In genomic region chr7:93044147-93044810, GRCh38 we compare ENCODE assay signal across 10 cellular contexts.
DNase-seq lines count a peak whose midpoint lies in the region; ATAC-seq and TF ChIP-seq lines count a peak whose summit lies in the region.
"Had no signal": no experiment of that assay in that cellular context is flagged by ENCODE, and none has a peak within 500 bp of the region (broad histone marks: within the 10 kb centered on the region; RNA-seq: fewer than 3 reads in every experiment).

No MANE protein-coding gene starts in this region.

- no peak overlapping the region for H3K4me2 ChIP-seq in OCI-LY3 (ENCODE audit: low read length)

- H3K9ac ChIP-seq in OCI-LY3 (ENCODE audit: low read length): no peak overlapping the region
- no peak overlapping the region for H3K9ac ChIP-seq in endodermal cell (ENCODE audit: extremely low read depth, low read length, poor library complexity, severe bottlenecking)

- H3K36me3 ChIP-seq in OCI-LY3 (replicated peaks; ENCODE audit: low read depth, low read length) (no peaks in the 10 kb centered on the region), endodermal cell (ENCODE audit: control insufficient read depth, insufficient read depth, low read length) (no peaks in the 10 kb centered on the region)

- whole genome bisulfite sequencing in endodermal cell (ENCODE audit: insufficient coverage in 1 of 2, insufficient read length in 1 of 2), 2 experiments: 19 to 61% methylated on average over 3 to 6 of the region's 6 CpGs

- H3K4me3 Mint-ChIP-seq in endodermal cell: no peak overlapping the region
- H3K4me3 Mint-ChIP-seq in nephron progenitor cell: peak overlapping the region; percentile 11

- ATAC-seq in GM19452 (IDR thresholded peaks at IDR 0.05; ENCODE audit: unreplicated experiment) (no peak), GM21786 (IDR thresholded peaks at IDR 0.05; ENCODE audit: unreplicated experiment) (no peak), HG02973 (IDR thresholded peaks at IDR 0.05; ENCODE audit: unreplicated experiment) (no peak)

- H3K79me2 ChIP-seq in OCI-LY3 (ENCODE audit: low read length): no peaks in the 10 kb centered on the region

- no peaks in the 10 kb centered on the region for H3K9me3 Mint-ChIP-seq in endodermal cell
- H3K9me3 Mint-ChIP-seq in nephron progenitor cell: no peaks in the 10 kb centered on the region

- peak overlapping the region; percentile 53; the same call in 1 of the 2 replicates for H2AFZ ChIP-seq in OCI-LY3 (ENCODE audit: low read depth, low read length)

- H3K4me1 ChIP-seq in OCI-LY3 (ENCODE audit: low read length): peaks cover 25% of the 10 kb centered on the region
- H3K4me1 ChIP-seq in endodermal cell (ENCODE audit: control insufficient read depth, insufficient read depth, low read length): no peaks in the 10 kb centered on the region

- H3K36me3 Mint-ChIP-seq in endodermal cell (ENCODE audit: low read depth): no peaks in the 10 kb centered on the region
- H3K36me3 Mint-ChIP-seq in nephron progenitor cell (ENCODE audit: low read depth): no peaks in the 10 kb centered on the region

- H3K27ac ChIP-seq in OCI-LY3 (ENCODE audit: low read length) (no peak overlapping the region), endodermal cell (ENCODE audit: low read depth, low read length) (peak overlapping the region; percentile 75)

- TF ChIP-seq CTCF in OCI-LY3 (IDR thresholded peaks at IDR 0.05; ENCODE audit: low read depth, low read length): no peak
- TF ChIP-seq CTCF in endodermal cell (conservative IDR thresholded peaks at IDR 0.05): no peak
- TF ChIP-seq CTCF in nephron progenitor cell (IDR thresholded peaks at IDR 0.05): no peak

- no peaks in the 10 kb centered on the region for H4K20me1 ChIP-seq in OCI-LY3 (ENCODE audit: insufficient read depth, low read length)

- H3K27me3 Mint-ChIP-seq in endodermal cell (ENCODE audit: insufficient read depth) (peaks cover 15% of the 10 kb centered on the region), nephron progenitor cell (ENCODE audit: low read depth, poor library complexity) (peaks cover 8% of the 10 kb centered on the region)

- H3K27me3 ChIP-seq in OCI-LY3 (ENCODE audit: low read depth, low read length) (no peaks in the 10 kb centered on the region), endodermal cell (ENCODE audit: control insufficient read depth, insufficient read depth, low read length, poor library complexity, severe bottlenecking) (no peaks in the 10 kb centered on the region)

- no peak overlapping the region for H3K27ac Mint-ChIP-seq in endodermal cell
- no peak overlapping the region for H3K27ac Mint-ChIP-seq in nephron progenitor cell

- peak; percentile 78 for DNase-seq in EL
- DNase-seq in endodermal cell: peak; percentile 72
- DNase-seq in nephron progenitor cell: no peak
- DNase-seq in medulla oblongata (ENCODE audit: extremely low spot score): no peak
- DNase-seq: effector memory CD4-positive, alpha-beta T cell; NCI-H510A had no signal

- peaks cover 18% of the 10 kb centered on the region for H3K4me1 Mint-ChIP-seq in endodermal cell
- peaks cover 41% of the 10 kb centered on the region for H3K4me1 Mint-ChIP-seq in nephron progenitor cell

- H3K4me3 ChIP-seq in OCI-LY3 (ENCODE audit: low read length) (no peak overlapping the region), endodermal cell (ENCODE audit: low read length) (no peak overlapping the region)

- H3K9me3 ChIP-seq in OCI-LY3 (ENCODE audit: insufficient read depth, low read length): no peaks in the 10 kb centered on the region
- no peaks in the 10 kb centered on the region for H3K9me3 ChIP-seq in endodermal cell (ENCODE audit: control insufficient read depth, low read length)

Comparison
In these comparisons a context has a peak if more than half of its experiments do, and no peak if none do; other contexts are left out.
1. DNase-seq: peak in EL (single experiment) and endodermal cell (single experiment); none in nephron progenitor cell (single experiment) and medulla oblongata (single experiment).